In genomic region chr2:159157361-159158045, GRCh38 we compare ENCODE assay signal across 12 cellular contexts.
A peak's percentile ranks its signal among the peaks of the same experiment; 100 is the strongest.
DNase-seq lines count a peak whose midpoint lies in the region; ATAC-seq and TF ChIP-seq lines count a peak whose summit lies in the region.
"Had no signal": no experiment of that assay in that cellular context is flagged by ENCODE, and none has a peak within 500 bp of the region (broad histone marks: within the 10 kb centered on the region; RNA-seq: fewer than 3 reads in every experiment).

No MANE protein-coding gene starts in this region.

- no peak for TF ChIP-seq POLR2A in sigmoid colon (IDR thresholded peaks at IDR 0.05)
- TF ChIP-seq POLR2A in tibial nerve (IDR thresholded peaks at IDR 0.05): no peak

- peak; percentile 69 for ATAC-seq in GM18511 (IDR thresholded peaks at IDR 0.05; ENCODE audit: unreplicated experiment)
- ATAC-seq in HG03039 (IDR thresholded peaks at IDR 0.05; ENCODE audit: unreplicated experiment): peak; percentile 50
- ATAC-seq in central memory CD8-positive, alpha-beta T cell (replicated peaks; ENCODE audit: extremely low read depth, poor library complexity, severe bottlenecking): no peak

- H3K36me3 ChIP-seq in sigmoid colon (peaks cover 0 to 16% (median 1%) of the 10 kb centered on the region in 4 donors), tibial nerve (peaks cover 0 to 42% (median 0%) of the 10 kb centered on the region in 3 donors)

- H3K27ac ChIP-seq in sigmoid colon: no peak overlapping the region
- no peak overlapping the region for H3K27ac ChIP-seq in tibial nerve

- no peaks in the 10 kb centered on the region for H3K27me3 ChIP-seq in sigmoid colon
- H3K27me3 ChIP-seq in tibial nerve: no peaks in the 10 kb centered on the region

- peaks cover 20% of the 10 kb centered on the region for H3K4me1 Mint-ChIP-seq in central memory CD8-positive, alpha-beta T cell

- no peak for DNase-seq in central memory CD8-positive, alpha-beta T cell (ENCODE audit: low spot score in 2 of 2)
- DNase-seq in renal cortical epithelial cell (ENCODE audit: low read depth) (peak; percentile 66), sigmoid colon (no peak), tibial nerve (ENCODE audit: low spot score in 2 of 2) (no peak)
- no peak for DNase-seq in activated CD4-positive, alpha-beta T cell treated with anti-CD3 and anti-CD28 coated beads, Interleukin-2, amount 50 U/mL, for 4 hours
- DNase-seq: activated B cell treated with CpG ODN at 0.5 μM for 24 hours, COR-L47, cortex of kidney, NCI-H446 treated with DMSO at 0.1 percent for 48 hours, SHP77 had no signal

- no peak overlapping the region for H3K4me3 Mint-ChIP-seq in central memory CD8-positive, alpha-beta T cell
- H3K4me3 Mint-ChIP-seq: activated B cell treated with CpG ODN at 0.5 μM for 24 hours had no signal

- H3K9me3 Mint-ChIP-seq in central memory CD8-positive, alpha-beta T cell: no peaks in the 10 kb centered on the region
- H3K9me3 Mint-ChIP-seq: activated B cell treated with CpG ODN at 0.5 μM for 24 hours had no signal

- peak overlapping the region; percentile 51 for H3K27ac Mint-ChIP-seq in central memory CD8-positive, alpha-beta T cell (ENCODE audit: low read depth)
- H3K27ac Mint-ChIP-seq: activated B cell treated with CpG ODN at 0.5 μM for 24 hours had no signal

- H3K9me3 ChIP-seq in sigmoid colon: no peaks in the 10 kb centered on the region
- no peaks in the 10 kb centered on the region for H3K9me3 ChIP-seq in tibial nerve

- H3K27me3 Mint-ChIP-seq in central memory CD8-positive, alpha-beta T cell: no peaks in the 10 kb centered on the region

- H3K4me1 ChIP-seq in sigmoid colon (peaks cover 0 to 34% (median 14%) of the 10 kb centered on the region in 4 donors), tibial nerve (peaks cover 0 to 15% (median 0%) of the 10 kb centered on the region in 4 donors)

- no peak for TF ChIP-seq CTCF in sigmoid colon (IDR thresholded peaks at IDR 0.05)
- no peak for TF ChIP-seq CTCF in tibial nerve (IDR thresholded peaks at IDR 0.05)

- no peaks in the 10 kb centered on the region for H3K36me3 Mint-ChIP-seq in central memory CD8-positive, alpha-beta T cell (ENCODE audit: insufficient read depth)

- 58 to 86% methylated on average over 9 of the region's 9 CpGs for WGBS in sigmoid colon, 2 donors
- 56 to 82% methylated on average over 9 of the region's 9 CpGs for WGBS in tibial nerve, 2 donors

- intact Hi-C loops in sigmoid colon (cut with DNase I): no loop called here

- H3K4me3 ChIP-seq in sigmoid colon: no peak overlapping the region
- H3K4me3 ChIP-seq in tibial nerve: no peak overlapping the region

- no peak for TF ChIP-seq EP300 in sigmoid colon (IDR thresholded peaks at IDR 0.05)
- no peak for TF ChIP-seq EP300 in tibial nerve (IDR thresholded peaks at IDR 0.05)
